15 cellular contexts compared by ENCODE assay signal in the genomic region with DNA sequence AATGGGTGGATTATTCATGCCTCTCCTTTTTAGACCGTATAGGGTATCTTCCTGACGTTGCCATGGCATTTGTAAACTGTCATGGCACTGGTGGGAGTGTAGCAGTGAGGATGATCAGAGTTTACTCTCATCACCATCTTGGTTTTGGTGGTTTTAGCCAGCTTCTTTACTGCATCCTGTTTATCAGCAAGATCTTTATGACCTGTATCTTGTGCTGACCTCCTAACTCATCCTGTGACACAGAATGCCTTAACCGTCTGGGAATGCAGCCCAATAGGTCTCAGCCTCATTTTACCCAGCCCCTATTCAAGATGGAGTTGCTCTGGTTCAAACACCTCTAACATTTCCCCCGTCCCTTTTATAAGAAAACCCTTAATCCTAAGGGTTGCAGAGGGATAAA. TPM values are rescaled to one million over a fixed set of nuclear protein-coding genes. Genes with fewer than 3 reads are reported as not detected.
"Had no signal": no experiment of that assay in that cellular context is flagged by ENCODE, and none has a peak within 500 bp of the region (broad histone marks: within the 10 kb centered on the region; RNA-seq: fewer than 3 reads in every experiment).

No MANE protein-coding gene starts in this region.

RNA-seq across cellular contexts. Expression of gene LRTM1, which starts 50.1 kb away (rescaled TPM):
- total RNA-seq: activated B cell treated with CpG ODN at 0.5 μM for 24 hours; activated CD4-positive, alpha-beta memory T cell treated with anti-CD3 and anti-CD28 coated beads for 36 hours; activated CD4-positive, alpha-beta memory T cell treated with anti-CD3 and anti-CD28 coated beads, Interleukin-2, amount 10 ng/mL, durations not matched to agents 7 days and 5 days; activated CD4-positive, alpha-beta T cell treated with anti-CD3 and anti-CD28 coated beads for 36 hours; activated CD4-positive, alpha-beta T cell treated with anti-CD3 and anti-CD28 coated beads, Interleukin-2, amount 10 ng/mL, durations not matched to agents 24 days and 14 days; activated CD4-positive, alpha-beta T cell treated with anti-CD3 and anti-CD28 coated beads, Interleukin-2, amount 10 ng/mL, durations not matched to agents 7 days and 5 days; activated CD8-positive, alpha-beta memory T cell treated with anti-CD3 and anti-CD28 coated beads for 36 hours; activated CD8-positive, alpha-beta memory T cell treated with anti-CD3 and anti-CD28 coated beads, Interleukin-2, amount 10 ng/mL, durations not matched to agents 7 days and 5 days; activated CD8-positive, alpha-beta T cell treated with anti-CD3 and anti-CD28 coated beads for 36 hours; activated CD8-positive, alpha-beta T cell treated with anti-CD3 and anti-CD28 coated beads, Interleukin-2, amount 10 ng/mL, durations not matched to agents 7 days and 5 days; T-cell; T-helper 1 cell treated with Interleukin-12 subunit alpha and Interleukin-12 subunit beta and Interleukin-4 antibody, amounts not matched to agents 30 ng/mL and 1 ng/mL, for 36 hours; T-helper 17 cell; T-helper 2 cell treated with Interferon-gamma antibody and Interleukin-4, amounts not matched to agents 100 ng/mL and 5 ng/mL, for 36 hours; WTC11 had no signal
